In the genomic region with DNA sequence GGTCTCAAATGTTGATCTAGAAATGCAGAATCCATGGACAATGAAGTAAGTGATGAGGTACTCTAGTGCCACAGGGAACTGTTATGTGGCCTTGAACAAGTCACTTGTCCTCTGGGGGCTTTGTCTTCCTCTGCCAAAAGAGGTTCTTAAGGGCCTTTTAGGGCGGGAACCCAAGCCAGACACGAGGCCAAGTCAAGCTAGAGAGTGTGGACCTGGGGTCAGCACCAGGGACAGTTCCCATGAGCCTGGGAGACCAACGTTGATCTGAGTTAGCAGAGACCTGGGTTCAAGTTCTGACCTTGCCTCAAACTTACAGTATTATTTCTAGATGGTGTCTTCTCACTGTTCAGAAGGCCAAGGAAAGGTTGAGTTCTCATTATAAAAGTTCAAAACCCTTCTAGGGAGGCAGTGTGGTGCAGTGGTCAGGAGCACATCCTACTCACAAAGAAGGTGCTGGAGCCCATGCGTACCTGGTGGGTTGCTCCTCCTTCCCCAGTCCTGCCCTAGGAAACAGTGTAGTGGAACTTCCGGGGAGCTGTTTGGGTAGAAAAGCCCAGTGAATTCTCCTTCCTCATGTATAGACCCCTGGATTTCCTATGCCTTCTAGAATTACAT, we compare ENCODE assay signal across 11 cellular contexts.
DNase-seq lines count a peak whose midpoint lies in the region; ATAC-seq, FAIRE-seq and TF ChIP-seq lines count a peak whose summit lies in the region.
"Had no signal": no experiment of that assay in that cellular context is flagged by ENCODE, and none has a peak within 500 bp of the region (broad histone marks: within the 10 kb centered on the region; RNA-seq: fewer than 3 reads in every experiment).

No MANE protein-coding gene starts in this region.

- no peak overlapping the region for H3K27ac ChIP-seq in GM12878 (ENCODE audit: control insufficient read depth, insufficient read depth)
- H3K27ac ChIP-seq in PC-9 = no peak overlapping the region
- H3K27ac ChIP-seq: neutrophil had no signal

- POLR2A ChIA-PET in GM12878 (lab: Charles Lee) = no interaction called here
- POLR2A ChIA-PET in PC-9 (lab: Charles Lee; ENCODE audit: unreplicated experiment) = no interaction called here

- H3K4me2 ChIP-seq in GM12878 (ENCODE audit: control insufficient read depth, insufficient read depth) = no peak overlapping the region
- no peak overlapping the region for H3K4me2 ChIP-seq in PC-9

- BruUV-seq in GM12878 (replicated peaks; lab: Mats Ljungman, UMichigan) (no TSS peak), PC-9 (replicated peaks; lab: Mats Ljungman, UMichigan) (no TSS peak)

- H2AFZ ChIP-seq in GM12878 (ENCODE audit: control insufficient read depth, low read depth, low read length) (no peak overlapping the region), PC-9 (no peak overlapping the region)

- in situ Hi-C loops in GM12878 (cut with MboI) = no loop called here

- TF ChIP-seq CTCF in GM12865 (IDR thresholded peaks at IDR 0.05; ENCODE audit: insufficient read depth, low read depth, low read length, missing control alignments) = no peak
- no peak for TF ChIP-seq CTCF in GM12878 (IDR thresholded peaks at IDR 0.05 in 2 of 3, conservative IDR thresholded peaks at IDR 0.05 in 1 of 3; ENCODE audit: control insufficient read depth in 2 of 3, extremely low read depth in 1 of 3, insufficient read depth in 1 of 3, low read depth in 3 of 3, low read length in 3 of 3)
- TF ChIP-seq CTCF in PC-9 (conservative IDR thresholded peaks at IDR 0.05) = no peak

- H3K36me3 ChIP-seq in GM12878 (ENCODE audit: control insufficient read depth in 2 of 2, insufficient read depth in 2 of 2, low read length in 1 of 2) (no peaks in the 10 kb centered on the region), PC-9 (ENCODE audit: low read depth) (no peaks in the 10 kb centered on the region)
- H3K36me3 ChIP-seq: HAP-1, neutrophil had no signal

- CTCF ChIA-PET in GM12878 (lab: Yijun Ruan, JAX) (no interaction called here), PC-9 (lab: Charles Lee) (interaction anchor here (0.5 kb wide), 1 partner anchor 185 kb away, joined by 10 read pairs; no protein-coding TSS in a partner anchor)

- TF ChIP-seq EP300 in GM12878 (IDR thresholded peaks at IDR 0.05; ENCODE audit: borderline replicate concordance in 1 of 2, control insufficient read depth in 1 of 2, low read depth in 2 of 2, low read length in 2 of 2) = no peak

- DNase-seq in GM12865 (ENCODE audit: low read depth) (peak; percentile 13), LHCN-M2 (ENCODE audit: low read depth) (peak; percentile 15), GM12878 (ENCODE audit: low read depth, low spot score) (no peak), left lobe of liver (ENCODE audit: low spot score) (no peak), left colon (no peak), LoVo (ENCODE audit: low spot score) (no peak), PC-9 (no peak)
- no peak for DNase-seq in activated T-cell treated with anti-CD3 and anti-CD28 coated beads, Interleukin-2, amount 50 U/mL, for 1 hour
- DNase-seq: NCI-H1417 treated with DMSO at 0.1 percent for 48 hours had no signal

- WGBS in GM12878 (ENCODE audit: insufficient coverage, insufficient replicate concordance, low lambda C conversion rate, missing lambda C conversion rate) = 4% methylated on average over 5 of the region's 5 CpGs

- H3K9me2 ChIP-seq in PC-9 (ENCODE audit: insufficient read depth) = no peaks in the 10 kb centered on the region

- no peak overlapping the region for H3K9ac ChIP-seq in GM12878 (ENCODE audit: control insufficient read depth, insufficient read depth, low read length)

- H3K4me1 ChIP-seq in GM12878 (ENCODE audit: control insufficient read depth, insufficient read depth, low read length) (no peaks in the 10 kb centered on the region), PC-9 (replicated peaks; ENCODE audit: insufficient read depth) (no peaks in the 10 kb centered on the region)
- H3K4me1 ChIP-seq: HAP-1 had no signal

- intact Hi-C loops in GM12878 (cut with micrococcal nuclease; ENCODE audit: unreplicated experiment) (no loop called here), left colon (cut with DNase I, micrococcal nuclease) (no loop called here), PC-9 (cut with micrococcal nuclease; ENCODE audit: unreplicated experiment) (no loop called here)

- no peaks in the 10 kb centered on the region for H3F3A ChIP-seq in PC-9 (ENCODE audit: insufficient read depth, low read depth)

- H3K4me3 ChIP-seq in GM12865 (ENCODE audit: low read depth, low read length) = no peak overlapping the region
- no peak overlapping the region for H3K4me3 ChIP-seq in GM12878
- no peak overlapping the region for H3K4me3 ChIP-seq in PC-9
- H3K4me3 ChIP-seq: HAP-1 had no signal

- ATAC-seq in GM12878 (no peak), left lobe of liver (peak; percentile 26), left colon (no peak)

- RAD21 ChIA-PET in GM12878 (lab: Charles Lee; ENCODE audit: unreplicated experiment) = no interaction called here

- H4K20me1 ChIP-seq in GM12878 (ENCODE audit: control insufficient read depth, insufficient read depth) (no peaks in the 10 kb centered on the region), PC-9 (ENCODE audit: insufficient read depth) (no peaks in the 10 kb centered on the region)

- TF ChIP-seq RAD21 in GM12878 (IDR thresholded peaks at IDR 0.05; ENCODE audit: insufficient read depth, low read depth, low read length) = no peak

- no peaks in the 10 kb centered on the region; a peak in 1 of 4 replicates for H3K27me3 ChIP-seq in GM12878 (replicated peaks in 1 of 2; ENCODE audit: control insufficient read depth in 2 of 2, insufficient read depth in 2 of 2, low read length in 1 of 2)
- peaks cover 27% of the 10 kb centered on the region for H3K27me3 ChIP-seq in PC-9 (ENCODE audit: insufficient read depth, low read depth)

- SMC1A ChIA-PET in GM12878 (lab: Charles Lee; ENCODE audit: uncharacterized antibody, unreplicated experiment) = no interaction called here

- FAIRE-seq in GM12878 (lab: Jason Lieb, UNC) = no peak

- H3K79me2 ChIP-seq in GM12878 (ENCODE audit: control insufficient read depth, insufficient read depth, low read length) (no peaks in the 10 kb centered on the region), PC-9 (ENCODE audit: low read depth) (no peaks in the 10 kb centered on the region)

- TF ChIP-seq POLR2A in GM12878 (IDR thresholded peaks at IDR 0.05; ENCODE audit: low read depth, low read length) = no peak

- H3K9me3 ChIP-seq in GM12878 (replicated peaks; ENCODE audit: control insufficient read depth, insufficient read depth, low read length) (no peaks in the 10 kb centered on the region), PC-9 (ENCODE audit: insufficient read depth, low read depth) (no peaks in the 10 kb centered on the region)
- H3K9me3 ChIP-seq: HAP-1, neutrophil had no signal

TF ChIP-seq in GM12878, 131 proteins besides CTCF, POLR2A, EP300 and RAD21:
- TF ChIP-seq, protein P1, sequence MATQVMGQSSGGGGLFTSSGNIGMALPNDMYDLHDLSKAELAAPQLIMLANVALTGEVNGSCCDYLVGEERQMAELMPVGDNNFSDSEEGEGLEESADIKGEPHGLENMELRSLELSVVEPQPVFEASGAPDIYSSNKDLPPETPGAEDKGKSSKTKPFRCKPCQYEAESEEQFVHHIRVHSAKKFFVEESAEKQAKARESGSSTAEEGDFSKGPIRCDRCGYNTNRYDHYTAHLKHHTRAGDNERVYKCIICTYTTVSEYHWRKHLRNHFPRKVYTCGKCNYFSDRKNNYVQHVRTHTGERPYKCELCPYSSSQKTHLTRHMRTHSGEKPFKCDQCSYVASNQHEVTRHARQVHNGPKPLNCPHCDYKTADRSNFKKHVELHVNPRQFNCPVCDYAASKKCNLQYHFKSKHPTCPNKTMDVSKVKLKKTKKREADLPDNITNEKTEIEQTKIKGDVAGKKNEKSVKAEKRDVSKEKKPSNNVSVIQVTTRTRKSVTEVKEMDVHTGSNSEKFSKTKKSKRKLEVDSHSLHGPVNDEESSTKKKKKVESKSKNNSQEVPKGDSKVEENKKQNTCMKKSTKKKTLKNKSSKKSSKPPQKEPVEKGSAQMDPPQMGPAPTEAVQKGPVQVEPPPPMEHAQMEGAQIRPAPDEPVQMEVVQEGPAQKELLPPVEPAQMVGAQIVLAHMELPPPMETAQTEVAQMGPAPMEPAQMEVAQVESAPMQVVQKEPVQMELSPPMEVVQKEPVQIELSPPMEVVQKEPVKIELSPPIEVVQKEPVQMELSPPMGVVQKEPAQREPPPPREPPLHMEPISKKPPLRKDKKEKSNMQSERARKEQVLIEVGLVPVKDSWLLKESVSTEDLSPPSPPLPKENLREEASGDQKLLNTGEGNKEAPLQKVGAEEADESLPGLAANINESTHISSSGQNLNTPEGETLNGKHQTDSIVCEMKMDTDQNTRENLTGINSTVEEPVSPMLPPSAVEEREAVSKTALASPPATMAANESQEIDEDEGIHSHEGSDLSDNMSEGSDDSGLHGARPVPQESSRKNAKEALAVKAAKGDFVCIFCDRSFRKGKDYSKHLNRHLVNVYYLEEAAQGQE (IDR thresholded peaks at IDR 0.05; ENCODE audit: low read depth, low read length) = peak; percentile 87
- TF ChIP-seq SIX5 (IDR thresholded peaks at IDR 0.05; ENCODE audit: low read depth, low read length, severe bottlenecking) = no peak

Comparison
In these comparisons a context has a peak if more than half of its experiments do, and no peak if none do; other contexts are left out.
1. DNase-seq: peak in GM12865 (single experiment) and LHCN-M2 (single experiment); none in GM12878 (single experiment), left lobe of liver (single experiment), left colon (0 of 2), activated T-cell treated with anti-CD3 and anti-CD28 coated beads, Interleukin-2, amount 50 U/mL, for 1 hour (single experiment), LoVo (single experiment) and PC-9 (0 of 2).